In the genomic region with DNA sequence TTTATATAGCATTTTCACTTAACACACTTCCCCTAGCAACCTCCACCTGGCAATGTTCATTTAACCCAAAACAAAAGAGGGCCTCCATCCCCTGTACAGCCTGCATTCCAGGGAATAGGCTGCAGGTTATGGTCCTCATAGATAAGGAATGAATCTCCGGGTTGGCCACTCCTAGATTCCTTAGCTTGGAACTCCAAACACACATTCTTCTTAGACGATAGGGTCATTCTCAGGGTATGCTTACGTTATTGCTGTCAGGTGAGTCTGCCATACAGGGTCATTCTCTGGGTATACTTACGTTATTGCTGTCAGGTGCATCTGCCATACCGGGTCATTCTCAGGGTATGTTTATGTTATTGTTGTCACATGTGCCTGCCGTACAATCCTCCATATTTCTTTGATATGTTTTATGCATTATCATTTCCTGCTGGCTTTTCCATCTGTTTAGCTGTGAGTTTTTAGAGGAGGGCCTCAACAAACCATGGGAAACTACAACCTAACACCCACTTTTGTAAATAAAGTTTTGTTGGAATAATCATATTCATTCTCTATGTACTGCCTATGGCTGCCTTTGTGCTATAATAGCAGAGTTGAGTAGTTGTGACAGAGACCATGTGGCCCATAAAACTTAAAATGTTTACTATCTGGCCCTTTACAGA, we compare ENCODE assay signal across 24 cellular contexts. TPM values are rescaled to one million over a fixed set of nuclear protein-coding genes. Genes with fewer than 3 reads are reported as not detected.
A peak's percentile ranks its signal among the peaks of the same experiment; 100 is the strongest.
DNase-seq lines count a peak whose midpoint lies in the region; ATAC-seq and TF ChIP-seq lines count a peak whose summit lies in the region.
"Had no signal": no experiment of that assay in that cellular context is flagged by ENCODE, and none has a peak within 500 bp of the region (broad histone marks: within the 10 kb centered on the region; RNA-seq: fewer than 3 reads in every experiment).

No MANE protein-coding gene starts in this region.

- POLR2A ChIA-PET in AG04450 (lab: Yijun Ruan, JAX), result interaction anchor here (0.7 to 1.9 kb wide), 3 partner anchors 12 to 80 kb away, joined by 6 to 21 read pairs (median 6); no protein-coding TSS in a partner anchor
- POLR2A ChIA-PET in CD8-positive, alpha-beta memory T cell (lab: Charles Lee), result no interaction called here

- CTCF ChIA-PET in AG04450 (lab: Charles Lee), result interaction anchor here (1.0 to 2.3 kb wide), 4 partner anchors 12 to 430 kb away, joined by 3 to 9 read pairs (median 8); no protein-coding TSS in a partner anchor
- CTCF ChIA-PET in CD8-positive, alpha-beta memory T cell (lab: Charles Lee), result interaction anchor here (1.1 to 2.4 kb wide), 2 partner anchors 80 to 167 kb away, joined by 4 to 5 read pairs; no protein-coding TSS in a partner anchor

- TF ChIP-seq CTCF in AG04450 (IDR thresholded peaks at IDR 0.05; ENCODE audit: low read depth, low read length), result no peak
- TF ChIP-seq CTCF in choroid plexus epithelial cell (conservative IDR thresholded peaks at IDR 0.05; ENCODE audit: low read depth, low read length), result no peak
- TF ChIP-seq CTCF in progenitor cell of endocrine pancreas (IDR thresholded peaks at IDR 0.05; ENCODE audit: unreplicated experiment), result no peak

- H3K36me3 ChIP-seq in CD8-positive, alpha-beta memory T cell (ENCODE audit: insufficient read depth, low read length), result no peaks in the 10 kb centered on the region
- H3K36me3 ChIP-seq: neural progenitor cell had no signal

- peaks cover 2% of the 10 kb centered on the region for H3K36me3 Mint-ChIP-seq in progenitor cell of endocrine pancreas (ENCODE audit: insufficient read depth)
- peaks cover 0 to 12% (median 11%) of the 10 kb centered on the region in 3 donors for H3K36me3 Mint-ChIP-seq in CD8-positive, alpha-beta memory T cell
- H3K36me3 Mint-ChIP-seq: neural progenitor cell had no signal

- intact Hi-C loops in sciatic nerve (cut with DNase I), result no loop called here

- no peaks in the 10 kb centered on the region for H3K27me3 ChIP-seq in AG04450 (ENCODE audit: control insufficient read depth, insufficient read depth, low read length)
- no peaks in the 10 kb centered on the region for H3K27me3 ChIP-seq in CD8-positive, alpha-beta memory T cell (ENCODE audit: insufficient read depth, low read length, poor library complexity, severe bottlenecking)
- H3K27me3 ChIP-seq: neural progenitor cell had no signal

- H3K4me3 Mint-ChIP-seq in progenitor cell of endocrine pancreas (ENCODE audit: low read depth), result no peak overlapping the region
- H3K4me3 Mint-ChIP-seq in CD8-positive, alpha-beta memory T cell, result no peak overlapping the region
- H3K4me3 Mint-ChIP-seq: activated naive CD4-positive, alpha-beta T cell treated with anti-CD3 and anti-CD28 coated beads, Interleukin-2, amount 10 ng/mL, durations not matched to agents 7 days and 5 days; effector memory CD8-positive, alpha-beta T cell; neural progenitor cell had no signal

- H3K4me1 ChIP-seq in CD8-positive, alpha-beta memory T cell (ENCODE audit: insufficient read depth, low read length), result no peaks in the 10 kb centered on the region
- H3K4me1 ChIP-seq: neural progenitor cell had no signal

- H3K27me3 Mint-ChIP-seq in progenitor cell of endocrine pancreas, result no peaks in the 10 kb centered on the region
- H3K27me3 Mint-ChIP-seq in CD8-positive, alpha-beta memory T cell, result no peaks in the 10 kb centered on the region
- H3K27me3 Mint-ChIP-seq: activated naive CD4-positive, alpha-beta T cell treated with anti-CD3 and anti-CD28 coated beads, Interleukin-2, amount 10 ng/mL, durations not matched to agents 7 days and 5 days; effector memory CD8-positive, alpha-beta T cell had no signal

- H3K9me3 Mint-ChIP-seq in progenitor cell of endocrine pancreas (ENCODE audit: low read depth), result peaks cover 3% of the 10 kb centered on the region
- H3K9me3 Mint-ChIP-seq in CD8-positive, alpha-beta memory T cell, result no peaks in the 10 kb centered on the region
- H3K9me3 Mint-ChIP-seq: activated naive CD4-positive, alpha-beta T cell treated with anti-CD3 and anti-CD28 coated beads, Interleukin-2, amount 10 ng/mL, durations not matched to agents 7 days and 5 days; effector memory CD8-positive, alpha-beta T cell; neural progenitor cell had no signal

- no peaks in the 10 kb centered on the region for H3K9me3 ChIP-seq in AG04450 (ENCODE audit: control insufficient read depth, insufficient read depth, low read length)
- H3K9me3 ChIP-seq in CD8-positive, alpha-beta memory T cell (ENCODE audit: low read length), result no peaks in the 10 kb centered on the region
- H3K9me3 ChIP-seq: mucosa of descending colon had no signal

- ATAC-seq in GM21825 (IDR thresholded peaks at IDR 0.05; ENCODE audit: unreplicated experiment) (no peak), sciatic nerve (no peak)
- ATAC-seq: effector memory CD8-positive, alpha-beta T cell; left ventricle myocardium superior; mucosa of descending colon had no signal

- H3K27ac Mint-ChIP-seq in progenitor cell of endocrine pancreas, result peak overlapping the region; percentile 34
- no peak overlapping the region for H3K27ac Mint-ChIP-seq in CD8-positive, alpha-beta memory T cell
- H3K27ac Mint-ChIP-seq: activated naive CD4-positive, alpha-beta T cell treated with anti-CD3 and anti-CD28 coated beads, Interleukin-2, amount 10 ng/mL, durations not matched to agents 7 days and 5 days; effector memory CD8-positive, alpha-beta T cell; neural progenitor cell had no signal

- peak overlapping the region; percentile 82 for H3K27ac ChIP-seq in AG04450 (ENCODE audit: low read depth, low read length)
- no peak overlapping the region for H3K27ac ChIP-seq in CD8-positive, alpha-beta memory T cell (ENCODE audit: low read depth, low read length)
- H3K27ac ChIP-seq: neural progenitor cell had no signal

- H3K4me3 ChIP-seq in AG04450 (ENCODE audit: low read depth, low read length), result no peak overlapping the region
- no peak overlapping the region for H3K4me3 ChIP-seq in choroid plexus epithelial cell (ENCODE audit: low read depth, low read length)
- no peak overlapping the region for H3K4me3 ChIP-seq in CD8-positive, alpha-beta memory T cell (ENCODE audit: low read length)
- H3K4me3 ChIP-seq: mucosa of descending colon, neural progenitor cell had no signal

- no peak for DNase-seq in AG04450 (ENCODE audit: low read depth, low spot score)
- DNase-seq in M059J (ENCODE audit: low read depth), result peak; percentile 26
- DNase-seq in choroid plexus epithelial cell (ENCODE audit: low read depth), result peak; percentile 58
- no peak for DNase-seq in progenitor cell of endocrine pancreas (ENCODE audit: low spot score, unreplicated experiment)
- DNase-seq in A172 (ENCODE audit: low spot score), result no peak
- no peak for DNase-seq in CD8-positive, alpha-beta memory T cell
- DNase-seq in sciatic nerve (ENCODE audit: low spot score), result no peak
- DNase-seq: activated CD4-positive, alpha-beta T cell treated with anti-CD3 and anti-CD28 coated beads for 1 hour; activated CD8-positive, alpha-beta memory T cell treated with anti-CD3 and anti-CD28 coated beads for 24 hours; activated naive CD4-positive, alpha-beta T cell treated with anti-CD3 and anti-CD28 coated beads, Interleukin-2, amount 10 ng/mL, durations not matched to agents 7 days and 5 days; activated T-cell treated with anti-CD3 and anti-CD28 coated beads, Interleukin-2, amount 50 U/mL, for 48 hours; cerebellar nuclear complex; DMS79; effector memory CD8-positive, alpha-beta T cell; Kasumi-1; left ventricle myocardium superior; mucosa of descending colon; NCI-H1092 treated with DMSO at 0.1 percent for 48 hours; NCI-H526; Right ventricle myocardium superior; stimulated activated CD4-positive, alpha-beta T cell treated with anti-CD3 and anti-CD28 coated beads, Interleukin-12 subunit alpha, Interleukin-12 subunit beta, amount 100 ng/mL, for 4 hours; SW 1271 had no signal

- peaks cover 3% of the 10 kb centered on the region for H3K4me1 Mint-ChIP-seq in progenitor cell of endocrine pancreas (ENCODE audit: low read depth)
- H3K4me1 Mint-ChIP-seq in CD8-positive, alpha-beta memory T cell, result no peaks in the 10 kb centered on the region
- H3K4me1 Mint-ChIP-seq: activated naive CD4-positive, alpha-beta T cell treated with anti-CD3 and anti-CD28 coated beads, Interleukin-2, amount 10 ng/mL, durations not matched to agents 7 days and 5 days had no signal

RNA-seq across cellular contexts. Expression of a gene that starts 8.3 kb away (rescaled TPM):
- polyA plus RNA-seq in AG04450 (2011; rRNA removed), result 17.2 and 19.5 TPM in 2 replicates
- polyA minus RNA-seq in AG04450 (2011; rRNA and poly(A)+ RNA removed), result 57.4 and 73.9 TPM in 2 replicates
- total RNA-seq in M059J (2014; rRNA removed; shearing (Covaris generic)), result 7.6 and 17.1 TPM in 2 replicates
- total RNA-seq in progenitor cell of endocrine pancreas (86.0 and 89.3 TPM in 2 replicates), sciatic nerve (121 TPM)
- 5.4 and 5.8 TPM in 2 replicates for total RNA-seq in A172 (2014; rRNA removed; shearing (Covaris generic))
- total RNA-seq in CD8-positive, alpha-beta memory T cell, result 10 to 100 TPM; 29.7 to 32.9 TPM
- polyA plus RNA-seq in CD8-positive, alpha-beta memory T cell, result 20.9 TPM

RNA-seq across cellular contexts. Expression of a gene that starts 34.3 kb away (rescaled TPM):
- 1.2 and 1.3 TPM in 2 replicates for polyA plus RNA-seq in AG04450 (2011; rRNA removed)
- not detected in 2 replicates for polyA minus RNA-seq in AG04450 (2011; rRNA and poly(A)+ RNA removed)
- 0.12 and 0.76 TPM in 2 replicates for total RNA-seq in M059J (2014; rRNA removed; shearing (Covaris generic))
- total RNA-seq in progenitor cell of endocrine pancreas (2.0 TPM in 2 replicates), sciatic nerve (0.49 TPM)
- total RNA-seq in A172 (2014; rRNA removed; shearing (Covaris generic)), result 2.9 TPM in 1 of 2 replicates, not detected in the other
- total RNA-seq in CD8-positive, alpha-beta memory T cell, result not detected
- polyA plus RNA-seq in CD8-positive, alpha-beta memory T cell, result not detected

Comparison
In these comparisons a context has a peak if more than half of its experiments do, and no peak if none do; other contexts are left out.
1. DNase-seq: peak in M059J (single experiment) and choroid plexus epithelial cell (single experiment); none in AG04450 (single experiment), progenitor cell of endocrine pancreas (single experiment), A172 (single experiment), CD8-positive, alpha-beta memory T cell (0 of 5) and sciatic nerve (single experiment).